12 cellular contexts compared by ENCODE assay signal in genomic region chr1:58854576-58854975, GRCh38.
DNase-seq lines count a peak whose midpoint lies in the region; ATAC-seq lines count a peak whose summit lies in the region.
"Had no signal": no experiment of that assay in that cellular context is flagged by ENCODE, and none has a peak within 500 bp of the region (broad histone marks: within the 10 kb centered on the region; RNA-seq: fewer than 3 reads in every experiment).

No MANE protein-coding gene starts in this region.

- DNase-seq in GDM1 (lab: John Stamatoyannopoulos, UW) (peak; percentile 6), SKM-1 treated with dmso at 0.1 percent for 144 hours (lab: John Stamatoyannopoulos, UW; ENCODE audit: unreplicated experiment) (peak; percentile 42), memory B cell (ENCODE audit: low spot score in 2 of 2) (peak in 1 of 2 donors; percentile 9), activated T-cell treated with anti-CD3 and anti-CD28 coated beads for 4 hours (no peak), C1 segment of cervical spinal cord (lab: John Stamatoyannopoulos, UW) (no peak)
- DNase-seq in Jurkat, Clone E6-1 (ENCODE audit: low read depth, low spot score), result peak; percentile 63
- DNase-seq in activated effector memory CD4-positive, alpha-beta T cell treated with anti-CD3 and anti-CD28 coated beads, Interleukin-2, amount 50 U/mL, for 16 hours, result no peak
- DNase-seq: activated CD4-positive, alpha-beta T cell treated with anti-CD3 and anti-CD28 coated beads, Interleukin-2, amount 50 U/mL, for 48 hours; KG1; NCI-H2081 treated with DMSO at 0.1 percent for 48 hours had no signal

- H3K27ac Mint-ChIP-seq in memory B cell, result peak overlapping the region; percentile 66

- H3K4me3 ChIP-seq in Jurkat, Clone E6-1 (ENCODE audit: low read length), result no peak overlapping the region
- H3K4me3 ChIP-seq: neural progenitor cell had no signal

- no peaks in the 10 kb centered on the region for H3K27me3 Mint-ChIP-seq in memory B cell

- peaks cover 19% of the 10 kb centered on the region for H3K4me1 Mint-ChIP-seq in memory B cell

- H3K36me3 Mint-ChIP-seq in memory B cell, result no peaks in the 10 kb centered on the region
- H3K36me3 Mint-ChIP-seq: neural progenitor cell had no signal

- H3K9me3 Mint-ChIP-seq in memory B cell, result no peaks in the 10 kb centered on the region
- H3K9me3 Mint-ChIP-seq: neural progenitor cell had no signal

- ATAC-seq in memory B cell (ENCODE audit: low read depth), result peak; percentile 78
- ATAC-seq in GM18519 (IDR thresholded peaks at IDR 0.05; ENCODE audit: low FRiP score, unreplicated experiment), result no peak

- H3K4me3 Mint-ChIP-seq in memory B cell, result no peak overlapping the region
- H3K4me3 Mint-ChIP-seq: neural progenitor cell had no signal

Comparison
In these comparisons a context has a peak if more than half of its experiments do, and no peak if none do; other contexts are left out.
1. DNase-seq: peak in GDM1 (single experiment), Jurkat, Clone E6-1 (single experiment) and SKM-1 treated with dmso at 0.1 percent for 144 hours (single experiment); none in activated T-cell treated with anti-CD3 and anti-CD28 coated beads for 4 hours (single experiment), activated effector memory CD4-positive, alpha-beta T cell treated with anti-CD3 and anti-CD28 coated beads, Interleukin-2, amount 50 U/mL, for 16 hours (single experiment) and C1 segment of cervical spinal cord (0 of 14).